In the genomic region with DNA sequence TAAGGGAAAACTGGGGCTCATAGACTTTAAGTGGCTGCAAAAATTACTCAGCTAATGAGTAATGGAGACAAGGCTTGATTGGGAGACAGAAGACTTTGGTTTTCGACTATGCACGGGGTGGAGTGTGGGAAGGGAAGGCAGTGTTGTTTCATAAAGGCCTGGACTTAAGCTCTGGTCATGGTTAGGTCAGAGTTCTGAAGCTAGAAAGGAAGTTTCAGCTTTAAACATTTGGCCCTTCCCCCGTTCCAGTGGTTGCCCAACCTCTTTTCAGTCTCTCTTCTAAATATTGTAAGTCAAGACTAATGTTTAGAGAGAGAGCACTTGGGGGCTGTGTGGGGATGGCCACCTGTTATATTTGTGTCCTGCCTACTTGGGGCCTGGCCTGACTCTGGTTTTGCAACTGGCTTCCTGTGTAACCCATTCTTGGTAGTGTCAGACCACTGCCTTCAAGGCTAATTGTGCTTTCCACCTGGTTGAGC, we compare ENCODE assay signal across 8 cellular contexts. TPM values are rescaled to one million over a fixed set of nuclear protein-coding genes. Genes with fewer than 3 reads are reported as not detected.
DNase-seq lines count a peak whose midpoint lies in the region; ATAC-seq and TF ChIP-seq lines count a peak whose summit lies in the region.

No MANE protein-coding gene starts in this region.

- no peak overlapping the region for H3K4me3 ChIP-seq in right atrium auricular region
- no peak overlapping the region for H3K4me3 ChIP-seq in muscle layer of duodenum (ENCODE audit: low read depth in 1 of 2, low read length in 2 of 2)
- no peak overlapping the region for H3K4me3 ChIP-seq in prostate gland

- ATAC-seq in Right ventricle myocardium superior (ENCODE audit: poor library complexity), result no peak
- peak; percentile 68 for ATAC-seq in HG03039 (IDR thresholded peaks at IDR 0.05; ENCODE audit: unreplicated experiment)
- ATAC-seq in T-helper 17 cell, result no peak

- DNase-seq in right atrium auricular region (ENCODE audit: low spot score) (no peak), Right ventricle myocardium superior (no peak), T-helper 17 cell (no peak), prostate gland (ENCODE audit: low spot score) (no peak), NCI-H2171 (lab: John Stamatoyannopoulos, UW) (no peak)
- no peak for DNase-seq in activated effector memory CD4-positive, alpha-beta T cell treated with anti-CD3 and anti-CD28 coated beads, Interleukin-2, amount 50 U/mL, for 16 hours

- no peaks in the 10 kb centered on the region for H3K9me3 ChIP-seq in right atrium auricular region
- no peaks in the 10 kb centered on the region for H3K9me3 ChIP-seq in T-helper 17 cell (ENCODE audit: control insufficient read depth, low read length, poor library complexity, severe bottlenecking)
- no peaks in the 10 kb centered on the region for H3K9me3 ChIP-seq in muscle layer of duodenum (ENCODE audit: control insufficient read depth in 1 of 2, low read length in 2 of 2)
- no peaks in the 10 kb centered on the region for H3K9me3 ChIP-seq in prostate gland

- no peak for TF ChIP-seq POLR2A in prostate gland (IDR thresholded peaks at IDR 0.05)

- H3K4me1 ChIP-seq in right atrium auricular region, result peaks cover 0 to 83% of the 10 kb centered on the region in 2 donors
- H3K4me1 ChIP-seq in muscle layer of duodenum (ENCODE audit: control insufficient read depth in 1 of 2, insufficient read depth in 2 of 2, low read length in 2 of 2), result peaks cover 21 to 54% of the 10 kb centered on the region in 2 donors
- H3K4me1 ChIP-seq in prostate gland (replicated peaks), result no peaks in the 10 kb centered on the region

- peak overlapping the region; percentile 69 for H3K4me3 Mint-ChIP-seq in T-helper 17 cell

- intact Hi-C loops in Right ventricle myocardium superior (cut with DNase I), result no loop called here
- intact Hi-C loops in prostate gland (cut with DNase I), result no loop called here

- H3K27me3 ChIP-seq in right atrium auricular region (no peaks in the 10 kb centered on the region), muscle layer of duodenum (ENCODE audit: low read depth, low read length) (no peaks in the 10 kb centered on the region), prostate gland (replicated peaks; ENCODE audit: insufficient read depth) (no peaks in the 10 kb centered on the region)

- TF ChIP-seq CTCF in right atrium auricular region (IDR thresholded peaks at IDR 0.05), result no peak
- TF ChIP-seq CTCF in prostate gland (IDR thresholded peaks at IDR 0.05), result no peak

- H3K36me3 Mint-ChIP-seq in T-helper 17 cell (ENCODE audit: low read depth), result no peaks in the 10 kb centered on the region

- peak overlapping the region; percentile 98 for H3K27ac Mint-ChIP-seq in T-helper 17 cell

- peaks cover 53% of the 10 kb centered on the region for H3K4me1 Mint-ChIP-seq in T-helper 17 cell

- H3K27ac ChIP-seq in right atrium auricular region (peak overlapping the region; percentile 5 to 74), muscle layer of duodenum (ENCODE audit: low read length) (peak overlapping the region; percentile 77), prostate gland (no peak overlapping the region)

- H3K27me3 Mint-ChIP-seq in T-helper 17 cell, result no peaks in the 10 kb centered on the region

- no peaks in the 10 kb centered on the region for H3K36me3 ChIP-seq in right atrium auricular region
- no peaks in the 10 kb centered on the region for H3K36me3 ChIP-seq in muscle layer of duodenum (ENCODE audit: control insufficient read depth in 1 of 2, insufficient read depth in 2 of 2, low read length in 2 of 2)
- H3K36me3 ChIP-seq in prostate gland, result no peaks in the 10 kb centered on the region

- WGBS in prostate gland, result 70% methylated on average over 3 of the region's 3 CpGs

RNA-seq across cellular contexts. Expression of a gene that starts 21.0 kb away (rescaled TPM):
- total RNA-seq in right atrium auricular region (100 to 1,000 TPM; 125 to 256 TPM), Right ventricle myocardium superior (97.6 TPM), T-helper 17 cell (100 to 1,000 TPM; 344 to 390 TPM), prostate gland (100 to 1,000 TPM in 1 of 2 donors, 10 to 100 TPM in 1; 53.6 to 116 TPM)

Comparison
In these comparisons a context has a peak if more than half of its experiments do, and no peak if none do; other contexts are left out.
1. H3K27ac ChIP-seq: peak in right atrium auricular region (2 of 2) and muscle layer of duodenum (single experiment); none in prostate gland (0 of 2).